In genomic region chr6:1767481-1768246, GRCh38 we compare ENCODE assay signal across 13 cellular contexts.
DNase-seq lines count a peak whose midpoint lies in the region; ATAC-seq and TF ChIP-seq lines count a peak whose summit lies in the region.
"Had no signal": no experiment of that assay in that cellular context is flagged by ENCODE, and none has a peak within 500 bp of the region (broad histone marks: within the 10 kb centered on the region; RNA-seq: fewer than 3 reads in every experiment).

No MANE protein-coding gene starts in this region.

- H3K36me3 ChIP-seq in HEK293 (ENCODE audit: control insufficient read depth in 2 of 2, insufficient read depth in 1 of 2, low read length in 2 of 2) (no peaks in the 10 kb centered on the region), SK-N-SH (replicated peaks in 1 of 2; ENCODE audit: control insufficient read depth in 1 of 2, insufficient read depth in 2 of 2, low read length in 1 of 2) (no peaks in the 10 kb centered on the region), testis (ENCODE audit: low read depth, missing control alignments) (no peaks in the 10 kb centered on the region)

- no peak overlapping the region for H3K9ac ChIP-seq in SK-N-SH

- intact Hi-C loops in sciatic nerve (cut with DNase I) (no loop called here), testis (cut with DNase I; ENCODE audit: low total_unique reads) (no loop called here)

- ATAC-seq in sciatic nerve: peak; percentile 75

- H3K27me3 ChIP-seq in SK-N-SH (ENCODE audit: insufficient read depth) (no peaks in the 10 kb centered on the region), testis (no peaks in the 10 kb centered on the region)

- H3K9me2 ChIP-seq in SK-N-SH: no peaks in the 10 kb centered on the region

- no peaks in the 10 kb centered on the region for H3K79me2 ChIP-seq in SK-N-SH (ENCODE audit: insufficient read depth)

- H3K4me3 ChIP-seq in HEK293 (ENCODE audit: low read depth, low read length) (no peak overlapping the region), SK-N-SH (ENCODE audit: low read depth in 2 of 2, low read length in 1 of 2) (no peak overlapping the region), testis (no peak overlapping the region)

- no peak; the same call in 1 of the 2 replicates for TF ChIP-seq RAD21 in SK-N-SH (IDR thresholded peaks at IDR 0.05; ENCODE audit: low read length)

- H3F3A ChIP-seq in SK-N-SH (replicated peaks; ENCODE audit: insufficient read depth): peaks cover 7% of the 10 kb centered on the region

- peaks cover 37% of the 10 kb centered on the region for H3K4me1 ChIP-seq in HEK293 (ENCODE audit: control insufficient read depth, insufficient read depth, low read length)
- peaks cover 23 to 24% of the 10 kb centered on the region in 2 experiments for H3K4me1 ChIP-seq in SK-N-SH (ENCODE audit: control insufficient read depth in 1 of 2, insufficient read depth in 2 of 2, low read depth in 1 of 2, low read length in 1 of 2)
- no peaks in the 10 kb centered on the region for H3K4me1 ChIP-seq in testis

- CTCF ChIA-PET in HEK293 (lab: Yijun Ruan, JAX): interaction anchor here (0.9 kb wide), 1 partner anchor 14 kb away, joined by 4 read pairs; no protein-coding TSS in a partner anchor
- CTCF ChIA-PET in SK-N-SH (lab: Yijun Ruan, JAX): interaction anchor here (1.0 kb wide), 1 partner anchor 9 kb away, joined by 4 read pairs; no protein-coding TSS in a partner anchor

- H4K20me1 ChIP-seq in SK-N-SH (ENCODE audit: insufficient read depth): no peaks in the 10 kb centered on the region

- 0 out of 4 replicates have a peak, but pooled peaks of 1 of the 2 experiments have one; percentile 11 for TF ChIP-seq EP300 in SK-N-SH (IDR thresholded peaks at IDR 0.05; ENCODE audit: borderline replicate concordance in 1 of 2, low read depth in 1 of 2, low read length in 1 of 2)

- WGBS in SK-N-SH (ENCODE audit: low lambda C conversion rate): 10% methylated on average over 7 of the region's 7 CpGs
- WGBS in testis, 2 donors: 61 to 63% methylated on average over 7 of the region's 7 CpGs

- H3K9me3 ChIP-seq in HEK293 (ENCODE audit: control insufficient read depth, insufficient read depth, low read depth, low read length) (no peaks in the 10 kb centered on the region), SK-N-SH (no peaks in the 10 kb centered on the region), testis (no peaks in the 10 kb centered on the region)

- peak overlapping the region; percentile 29 for H3K4me2 ChIP-seq in SK-N-SH

- H3K27ac ChIP-seq in HEK293 (ENCODE audit: extremely low read depth, low read depth, low read length) (peak overlapping the region; percentile 54), SK-N-SH (ENCODE audit: low read depth in 2 of 2, low read length in 1 of 2) (peak overlapping the region; percentile 0 to 39; a peak in 1 of 4 replicates), testis (no peak overlapping the region)

- TF ChIP-seq CTCF in HEK293 (tag by site-specific recombination; IDR thresholded peaks at IDR 0.05): no peak
- no peak for TF ChIP-seq CTCF in SK-N-SH (IDR thresholded peaks at IDR 0.05)
- no peak for TF ChIP-seq CTCF in testis (IDR thresholded peaks at IDR 0.05)

- POLR2A ChIA-PET in HEK293 (lab: Yijun Ruan, JAX) (no interaction called here), SK-N-SH (lab: Yijun Ruan, JAX) (no interaction called here)

- H2AFZ ChIP-seq in SK-N-SH (ENCODE audit: low read depth): no peak overlapping the region

- in situ Hi-C loops in ACHN (cut with HindIII; ENCODE audit: low pct_ligation_motif_present, low pct_unique_long_range_greater_than_20kb, low sequenced_read_pairs): no loop called here

- TF ChIP-seq POLR2A in testis (IDR thresholded peaks at IDR 0.05): no peak

- DNase-seq in SK-N-SH (peak; percentile 51), glomerular visceral epithelial cell (ENCODE audit: extremely low spot score) (peak; percentile 21), sciatic nerve (ENCODE audit: low spot score) (no peak), HUDEP-2 (lab: John Stamatoyannopoulos, UW; ENCODE audit: unreplicated experiment in 76 of 76) (no peak), testis (no peak), ACHN (no peak)
- no peak for DNase-seq in activated CD8-positive, alpha-beta memory T cell treated with anti-CD3 and anti-CD28 coated beads, Interleukin-2, amount 50 U/mL, for 48 hours
- DNase-seq: activated naive CD4-positive, alpha-beta T cell treated with Interleukin-2 at 50 U/mL for 16 hours; DMS79 treated with DMSO at 0.1 percent for 48 hours; erythroblast; NCI-H1092 treated with DMSO at 0.1 percent for 48 hours; stimulated activated CD4-positive, alpha-beta T cell treated with anti-CD3 and anti-CD28 coated beads, Interleukin-15, amount 100 ng/mL, for 24 hours had no signal

TF ChIP-seq in HEK293, 187 proteins besides CTCF, POLR2A, EP300 and RAD21 (continues in another document):
- TF ChIP-seq INSM2 (tag by site-specific recombination; IDR thresholded peaks at IDR 0.05) (no peak), ZNF600 (tag by site-specific recombination; IDR thresholded peaks at IDR 0.05) (0 out of 2 replicates have a peak, but pooled peaks have one; percentile 11), ZNF629 (tag by site-specific recombination; IDR thresholded peaks at IDR 0.05) (peak; percentile 48; the same call in 1 of the 2 replicates), ZNF747 (tag by site-specific recombination; IDR thresholded peaks at IDR 0.05) (no peak), ZNF366 (tag by site-specific recombination; conservative IDR thresholded peaks at IDR 0.05) (0 out of 2 replicates have a peak, but pooled peaks have one; percentile 11), PRDM6 (tag by site-specific recombination; IDR thresholded peaks at IDR 0.05) (peak; percentile 68), OSR2 (tag by site-specific recombination; IDR thresholded peaks at IDR 0.05) (peak; percentile 29; the same call in 1 of the 2 replicates)

TF ChIP-seq in SK-N-SH, 30 proteins besides CTCF, POLR2A, EP300 and RAD21:
- TF ChIP-seq NFIC (IDR thresholded peaks at IDR 0.05; ENCODE audit: borderline replicate concordance) (no peak), TCF12 (IDR thresholded peaks at IDR 0.05) (peak; percentile 49; the same call in 1 of the 2 replicates), USF2 (IDR thresholded peaks at IDR 0.05; ENCODE audit: borderline replicate concordance, low read depth, low read length) (no peak), PBX3 (IDR thresholded peaks at IDR 0.05) (0 out of 2 replicates have a peak, but pooled peaks have one; percentile 28), JUND (IDR thresholded peaks at IDR 0.05) (0 out of 2 replicates have a peak, but pooled peaks have one; percentile 8), REST (IDR thresholded peaks at IDR 0.05; ENCODE audit: low read depth, low read length) (0 out of 2 replicates have a peak, but pooled peaks have one; percentile 30), RCOR1 (IDR thresholded peaks at IDR 0.05; ENCODE audit: low read length) (peak; percentile 25; the same call in 1 of the 2 replicates)
TF ChIP-seq in SK-N-SH: peak in this region for 5.

Comparison
In these comparisons a context has a peak if more than half of its experiments do, and no peak if none do; other contexts are left out.
1. H3K27ac ChIP-seq: peak in HEK293 (single experiment) and SK-N-SH (2 of 2); none in testis (0 of 2).
2. DNase-seq: peak in SK-N-SH (single experiment) and glomerular visceral epithelial cell (single experiment); none in sciatic nerve (single experiment), HUDEP-2 (0 of 76), activated CD8-positive, alpha-beta memory T cell treated with anti-CD3 and anti-CD28 coated beads, Interleukin-2, amount 50 U/mL, for 48 hours (single experiment), testis (single experiment) and ACHN (single experiment).
3. Of the 4 proteins assayed by ChIP-seq in both HEK293 and SK-N-SH: peak only in HEK293: none; only in SK-N-SH: PBX3 and REST; in both: none; in neither: 2.